In the genomic region with DNA sequence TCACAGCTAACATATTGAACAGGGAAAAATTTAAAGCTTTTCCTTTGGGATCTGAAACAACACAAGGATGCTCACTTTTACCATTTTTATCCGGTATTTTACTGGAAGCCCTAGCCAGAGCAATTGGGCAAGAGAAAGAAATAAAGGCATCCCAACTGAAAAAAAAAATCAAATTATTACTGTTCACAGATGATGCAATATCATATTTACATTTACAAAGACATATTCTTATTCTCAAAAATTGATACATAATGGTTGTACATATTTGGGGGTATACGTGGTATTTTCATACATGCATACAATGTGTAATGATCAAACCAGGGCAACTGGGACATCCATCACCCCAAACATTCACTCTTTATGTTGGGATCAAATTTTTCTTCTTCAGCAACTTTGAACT, we compare ENCODE assay signal across 27 cellular contexts.
"Had no signal": no experiment of that assay in that cellular context is flagged by ENCODE, and none has a peak within 500 bp of the region (broad histone marks: within the 10 kb centered on the region; RNA-seq: fewer than 3 reads in every experiment).

No MANE protein-coding gene starts in this region.

- H3K4me3 ChIP-seq: stomach, suprapubic skin, testis, thoracic aorta, thyroid gland, tibial artery, tibial nerve, transverse colon, upper lobe of left lung, upper lobe of right lung, uterus, vagina had no signal

- H3K9me3 ChIP-seq: testis, thyroid gland, transverse colon had no signal

- H3K27me3 ChIP-seq: stomach, suprapubic skin, testis, thyroid gland, tibial artery, tibial nerve, transverse colon, upper lobe of left lung, upper lobe of right lung, uterus, vagina had no signal

- H3K36me3 ChIP-seq: stomach, suprapubic skin, thoracic aorta, thyroid gland, tibial artery, tibial nerve, transverse colon, upper lobe of left lung, upper lobe of right lung, uterus, vagina had no signal

- FAIRE-seq: urothelium cell line had no signal

- ATAC-seq: stimulated activated effector memory CD8-positive, alpha-beta T cell treated with anti-CD3 and anti-CD28 coated beads, Interleukin-12 subunit alpha, Interleukin-12 subunit beta, amount 100 ng/mL, for 72 hours; stimulated activated memory B cell treated with anti-CD40 and anti-IgM and Interleukin-4, amounts not matched to agents 10 μg/mL and 1 μg/mL and 100 μg/mL, for 72 hours; stimulated activated naive B cell treated with anti-CD40 and anti-IgM and Interleukin-4, amounts not matched to agents 10 μg/mL and 1 μg/mL and 100 μg/mL, for 72 hours; stimulated activated naive CD8-positive, alpha-beta T cell treated with anti-CD3 and anti-CD28 coated beads, Interleukin-15, amount 100 ng/mL, for 72 hours; stimulated activated naive CD8-positive, alpha-beta T cell treated with anti-CD3 and anti-CD28 coated beads, Interleukin-15, Interleukin-2, amounts not matched to agents 100 U/mL and 50 U/mL, for 24 hours; upper lobe of right lung had no signal

- H3K4me1 ChIP-seq: stomach, suprapubic skin, testis, thyroid gland, tibial artery, tibial nerve, transverse colon, upper lobe of left lung, upper lobe of right lung, uterus, vagina had no signal

- DNase-seq: stimulated activated CD4-positive, alpha-beta T cell treated with anti-CD3 and anti-CD28 coated beads, Interleukin-2, amount 100 ng/mL, for 48 hours; stimulated activated CD4-positive, alpha-beta T cell treated with anti-CD3 and anti-CD28 coated beads, Interleukin-4, amount 100 ng/mL, for 1 hour; stimulated activated CD4-positive, alpha-beta T cell treated with anti-CD3 and anti-CD28 coated beads, Interleukin-4, amount 100 ng/mL, for 24 hours; stimulated activated CD4-positive, alpha-beta T cell treated with anti-CD3 and anti-CD28 coated beads, Interleukin-4, amount 100 ng/mL, for 4 hours; stimulated activated CD8-positive, alpha-beta memory T cell treated with anti-CD3 and anti-CD28 coated beads, Interleukin-4, amount 100 ng/mL, for 48 hours; stimulated activated naive B cell treated with anti-CD40 and anti-IgM and Interleukin-4, amounts not matched to agents 10 μg/mL and 1 μg/mL and 100 μg/mL, for 72 hours; stimulated activated naive CD4-positive, alpha-beta T cell; stimulated activated naive CD4-positive, alpha-beta T cell treated with Interleukin-2 at 50 U/mL for 16 hours; stimulated activated naive CD8-positive, alpha-beta T cell treated with anti-CD3 and anti-CD28 coated beads, Interleukin-15, amount 100 ng/mL, for 72 hours; stimulated activated naive CD8-positive, alpha-beta T cell treated with anti-CD3 and anti-CD28 coated beads, Interleukin-15, Interleukin-2, amounts not matched to agents 100 U/mL and 50 U/mL, for 24 hours; stomach; substantia nigra; testis; thyroid gland; tibial artery; transverse colon; trophoblast cell; upper lobe of left lung; upper lobe of right lung; uterus had no signal

- H3K27ac ChIP-seq: stomach, suprapubic skin, testis, thoracic aorta, thyroid gland, tibial artery, tibial nerve, transverse colon, upper lobe of left lung, upper lobe of right lung, uterus, vagina had no signal
